Comparison of ENCODE assay signal across 8 cellular contexts in genomic region chr18:3605562-3606443, GRCh38.
DNase-seq lines count a peak whose midpoint lies in the region; ATAC-seq and TF ChIP-seq lines count a peak whose summit lies in the region.

No MANE protein-coding gene starts in this region.

- TF ChIP-seq CTCF in ascending aorta (IDR thresholded peaks at IDR 0.05), result no peak
- TF ChIP-seq CTCF in kidney epithelial cell (IDR thresholded peaks at IDR 0.05; ENCODE audit: insufficient read depth, low read length, poor library complexity, severe bottlenecking), result no peak
- no peak for TF ChIP-seq CTCF in thyroid gland (IDR thresholded peaks at IDR 0.05)

- H3K9me3 Mint-ChIP-seq in CD4-positive, alpha-beta memory T cell, result no peaks in the 10 kb centered on the region

- peak; percentile 40 to 68 (median 63) for DNase-seq in CD4-positive, alpha-beta memory T cell
- DNase-seq in LHCN-M2 (ENCODE audit: low read depth) (peak; percentile 63), ascending aorta (ENCODE audit: low spot score in 2 of 2) (no peak), kidney epithelial cell (ENCODE audit: low read depth) (no peak), thyroid gland (peak in 1 of 2 donors; percentile 27), NCI-H524 treated with DMSO at 0.1 percent for 48 hours (lab: John Stamatoyannopoulos, UW) (no peak), epidermal melanocyte (ENCODE audit: insufficient read length, low spot score) (no peak)

- H3K27me3 ChIP-seq in CD4-positive, alpha-beta memory T cell (ENCODE audit: insufficient read depth, low read length), result no peaks in the 10 kb centered on the region
- no peaks in the 10 kb centered on the region for H3K27me3 ChIP-seq in ascending aorta
- no peaks in the 10 kb centered on the region for H3K27me3 ChIP-seq in kidney epithelial cell (ENCODE audit: control insufficient read depth, insufficient read depth, low read length)
- no peaks in the 10 kb centered on the region for H3K27me3 ChIP-seq in thyroid gland

- H3K4me3 Mint-ChIP-seq in CD4-positive, alpha-beta memory T cell, result no peak overlapping the region

- peak overlapping the region; percentile 67 for H3K27ac ChIP-seq in CD4-positive, alpha-beta memory T cell (ENCODE audit: low read depth, low read length)
- peak overlapping the region; percentile 94 to 95 for H3K27ac ChIP-seq in ascending aorta
- H3K27ac ChIP-seq in thyroid gland, result peak overlapping the region; percentile 88 to 90 (median 88)

- H3K36me3 ChIP-seq in CD4-positive, alpha-beta memory T cell (ENCODE audit: insufficient read depth, low read length), result no peaks in the 10 kb centered on the region
- no peaks in the 10 kb centered on the region for H3K36me3 ChIP-seq in ascending aorta
- H3K36me3 ChIP-seq in kidney epithelial cell (ENCODE audit: control insufficient read depth, insufficient read depth, low read length), result no peaks in the 10 kb centered on the region
- no peaks in the 10 kb centered on the region for H3K36me3 ChIP-seq in thyroid gland

- H3K4me1 Mint-ChIP-seq in CD4-positive, alpha-beta memory T cell, result peaks cover 9 to 21% (median 13%) of the 10 kb centered on the region in 4 donors

- peak overlapping the region; percentile 44 to 54 for H3K4me3 ChIP-seq in CD4-positive, alpha-beta memory T cell (ENCODE audit: low read length in 2 of 2)
- H3K4me3 ChIP-seq in ascending aorta, result peak overlapping the region; percentile 54 to 69
- H3K4me3 ChIP-seq in kidney epithelial cell (ENCODE audit: low read depth, low read length), result peak overlapping the region; percentile 41
- peak overlapping the region in 1 of 3 donors; percentile 8 for H3K4me3 ChIP-seq in thyroid gland (replicated peaks in 1 of 3)

- no peaks in the 10 kb centered on the region for H3K27me3 Mint-ChIP-seq in CD4-positive, alpha-beta memory T cell

- CTCF ChIA-PET in CD4-positive, alpha-beta memory T cell (lab: Charles Lee; ENCODE audit: partially characterized antibody), result interaction anchor here (0.6 to 4.0 kb wide), 12 partner anchors 11 to 544 kb away, joined by 3 to 52 read pairs (median 4); no protein-coding TSS in a partner anchor

- ATAC-seq in HG03469 (IDR thresholded peaks at IDR 0.05; ENCODE audit: unreplicated experiment), result no peak

- intact Hi-C loops in CD4-positive, alpha-beta memory T cell (cut with micrococcal nuclease), result loop anchor here (2.0 kb wide), 2 partner anchors 19 to 61 kb away; no protein-coding TSS in a partner anchor
- intact Hi-C loops in ascending aorta (cut with DNase I), result loop anchor here (1.0 to 10.0 kb wide), 2 partner anchors 16 to 309 kb away; no protein-coding TSS in a partner anchor
- intact Hi-C loops in thyroid gland (cut with DNase I), result no loop called here

- no peak for TF ChIP-seq POLR2A in thyroid gland (IDR thresholded peaks at IDR 0.05)

- no peaks in the 10 kb centered on the region for H3K36me3 Mint-ChIP-seq in CD4-positive, alpha-beta memory T cell

- peaks cover 58% of the 10 kb centered on the region for H3K4me1 ChIP-seq in CD4-positive, alpha-beta memory T cell (ENCODE audit: insufficient read depth, low read length)
- H3K4me1 ChIP-seq in ascending aorta (peaks cover 7 to 24% of the 10 kb centered on the region in 2 donors), thyroid gland (peaks cover 27 to 29% of the 10 kb centered on the region in 2 donors)

- no peak overlapping the region for H3K27ac Mint-ChIP-seq in CD4-positive, alpha-beta memory T cell

- WGBS in thyroid gland, 2 donors, result 29 to 31% methylated on average over 14 of the region's 14 CpGs

- POLR2A ChIA-PET in CD4-positive, alpha-beta memory T cell (lab: Charles Lee; ENCODE audit: partially characterized antibody), result interaction anchor here (0.9 to 4.6 kb wide), 16 partner anchors 10 to 969 kb away, joined by 3 to 166 read pairs (median 6); partner anchors contain the start of gene TGIF1

- H3K9me3 ChIP-seq in CD4-positive, alpha-beta memory T cell (ENCODE audit: control insufficient read depth in 1 of 2, low read length in 2 of 2), result no peaks in the 10 kb centered on the region
- H3K9me3 ChIP-seq in ascending aorta (no peaks in the 10 kb centered on the region), thyroid gland (no peaks in the 10 kb centered on the region)

Comparison
In these comparisons a context has a peak if more than half of its experiments do, and no peak if none do; other contexts are left out.
1. DNase-seq: peak in CD4-positive, alpha-beta memory T cell (5 of 5) and LHCN-M2 (single experiment); none in ascending aorta (0 of 2), kidney epithelial cell (single experiment), NCI-H524 treated with DMSO at 0.1 percent for 48 hours (single experiment) and epidermal melanocyte (single experiment).
2. Peak in every context shown above with its lines, with median percentiles within 50 percentile points of each other: H3K27ac ChIP-seq.